Comparison of ENCODE assay signal across 19 cellular contexts in the genomic region with DNA sequence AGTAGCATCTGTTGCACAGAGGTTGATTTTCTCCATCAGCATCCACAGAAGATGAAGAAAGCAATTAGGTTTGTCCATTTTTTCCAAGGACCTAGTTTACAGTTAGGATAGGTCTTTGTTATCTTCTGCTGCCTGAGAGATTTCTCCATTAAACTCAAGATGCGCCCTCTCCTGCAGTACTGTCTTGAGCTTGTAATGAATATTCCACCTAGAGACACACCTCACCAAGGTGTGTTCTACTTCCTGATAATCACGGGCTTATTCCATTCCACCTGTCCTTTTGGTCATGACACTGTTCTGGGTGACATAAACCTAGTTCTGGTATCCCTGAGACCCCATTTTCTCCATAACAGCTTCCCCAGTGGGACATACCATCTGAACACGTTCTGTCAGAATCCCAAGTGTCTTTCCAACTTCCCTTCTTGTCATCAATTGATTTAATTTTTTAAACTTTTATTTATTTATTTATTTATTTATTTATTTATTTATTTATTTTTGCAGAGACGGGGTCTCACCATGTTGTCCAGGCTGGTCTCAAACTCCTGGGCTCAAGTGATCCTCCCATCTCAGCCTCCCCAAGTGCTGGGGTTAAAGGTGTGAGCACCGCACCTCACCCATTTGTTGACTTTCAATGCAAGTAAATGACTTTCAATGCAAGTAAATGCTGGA.
A peak's percentile ranks its signal among the peaks of the same experiment; 100 is the strongest.
DNase-seq lines count a peak whose midpoint lies in the region; ATAC-seq, FAIRE-seq and TF ChIP-seq lines count a peak whose summit lies in the region.
"Had no signal": no experiment of that assay in that cellular context is flagged by ENCODE, and none has a peak within 500 bp of the region (broad histone marks: within the 10 kb centered on the region; RNA-seq: fewer than 3 reads in every experiment).

No MANE protein-coding gene starts in this region.

- 0 out of 2 replicates have a peak overlapping the region, but pooled peaks have one; percentile 93 for H3K4me3 Mint-ChIP-seq in WTC11
- H3K4me3 Mint-ChIP-seq: B cell; CD8-positive, alpha-beta T cell; H9; IgD-negative memory B cell had no signal

- no peak overlapping the region for H3K9ac ChIP-seq in smooth muscle cell (ENCODE audit: low read depth)
- H3K9ac ChIP-seq: BLaER1 treated with 17β-estradiol and CSF1 and Interleukin-3, amounts not matched to agents 10 nM and 100 nM had no signal

- no peak overlapping the region for H2AFZ ChIP-seq in smooth muscle cell (ENCODE audit: low read depth)

- TF ChIP-seq RAD21 in A549 (conservative IDR thresholded peaks at IDR 0.05 in 1 of 2, IDR thresholded peaks at IDR 0.05 in 1 of 2) = no peak

- H3K9me3 Mint-ChIP-seq in WTC11 = no peaks in the 10 kb centered on the region
- H3K9me3 Mint-ChIP-seq: CD8-positive, alpha-beta T cell; H9 had no signal

- no peak overlapping the region for H3K27ac ChIP-seq in A549
- no peak overlapping the region for H3K27ac ChIP-seq in HEK293 (ENCODE audit: extremely low read depth, low read depth, low read length)
- H3K27ac ChIP-seq in smooth muscle cell (ENCODE audit: low read depth) = no peak overlapping the region
- H3K27ac ChIP-seq: BLaER1 treated with 17β-estradiol and CSF1 and Interleukin-3, amounts not matched to agents 10 nM and 100 nM had no signal

- H3K27me3 Mint-ChIP-seq in WTC11 (ENCODE audit: low read depth) = no peaks in the 10 kb centered on the region
- H3K27me3 Mint-ChIP-seq: B cell had no signal

- CTCF ChIA-PET in A549 (lab: Yijun Ruan, JAX) = no interaction called here
- CTCF ChIA-PET in HEK293 (lab: Yijun Ruan, JAX) = no interaction called here
- CTCF ChIA-PET in WTC11 (lab: Charles Lee) = no interaction called here
- CTCF ChIA-PET in GM10248 (lab: Yijun Ruan, JAX) = interaction anchor here (1.1 kb wide), 1 partner anchor 12 kb away, joined by 4 read pairs; no protein-coding TSS in a partner anchor

- FAIRE-seq in A549 (lab: Jason Lieb, UNC) = no peak
- FAIRE-seq: HTR-8/SVneo had no signal

- DNase-seq in A549 (ENCODE audit: low read depth in 1 of 2, low spot score in 1 of 2) (no peak), WTC11 (ENCODE audit: low spot score) (no peak), smooth muscle cell (lab: John Stamatoyannopoulos, UW; ENCODE audit: unreplicated experiment) (no peak), GM10248 (ENCODE audit: extremely low spot score) (no peak), NOMO-1 (lab: John Stamatoyannopoulos, UW; ENCODE audit: unreplicated experiment in 2 of 2) (no peak)
- DNase-seq in activated CD4-positive, CD25-positive, alpha-beta regulatory T cell treated with anti-CD3 and anti-CD28 coated beads, Interleukin-2, amount 50 U/mL, for 72 hours = no peak
- DNase-seq: 8988T; CD8-positive, alpha-beta T cell; DMS 273 treated with DMSO at 0.1 percent for 48 hours; DND-41; EL; GOT3; H9; KBM-7 had no signal

- POLR2A ChIA-PET in A549 (lab: Yijun Ruan, JAX) = no interaction called here
- POLR2A ChIA-PET in HEK293 (lab: Yijun Ruan, JAX) = no interaction called here
- POLR2A ChIA-PET in WTC11 (lab: Charles Lee) = no interaction called here
- POLR2A ChIA-PET in GM10248 (lab: Yijun Ruan, JAX) = no interaction called here

- no peaks in the 10 kb centered on the region for H4K20me1 ChIP-seq in smooth muscle cell (ENCODE audit: low read depth)
- H4K20me1 ChIP-seq: BLaER1 treated with 17β-estradiol and CSF1 and Interleukin-3, amounts not matched to agents 10 nM and 100 nM had no signal

- TF ChIP-seq CTCF in A549 (IDR thresholded peaks at IDR 0.05) (no peak), HEK293 (tag by site-specific recombination; IDR thresholded peaks at IDR 0.05) (no peak), WTC11 (IDR thresholded peaks at IDR 0.05) (no peak), smooth muscle cell (IDR thresholded peaks at IDR 0.05; ENCODE audit: borderline replicate concordance, insufficient read depth, poor library complexity, severe bottlenecking) (no peak), GM10248 (IDR thresholded peaks at IDR 0.05; ENCODE audit: control extremely low read depth, extremely low read depth, low read depth, missing control alignments) (no peak)

- ATAC-seq in A549 = no peak
- ATAC-seq in WTC11 = no peak
- ATAC-seq: CD8-positive, alpha-beta T cell had no signal

- H3K36me3 Mint-ChIP-seq in WTC11 = peaks cover 52% of the 10 kb centered on the region
- H3K36me3 Mint-ChIP-seq: CD8-positive, alpha-beta T cell; IgD-negative memory B cell had no signal

- H3K4me2 ChIP-seq in A549 (no peak overlapping the region), smooth muscle cell (peak overlapping the region; percentile 46)
- H3K4me2 ChIP-seq: BLaER1 treated with 17β-estradiol and CSF1 and Interleukin-3, amounts not matched to agents 10 nM and 100 nM had no signal

- H3K27ac Mint-ChIP-seq in WTC11 = peak overlapping the region; percentile 84
- H3K27ac Mint-ChIP-seq: B cell; CD8-positive, alpha-beta T cell; IgD-negative memory B cell had no signal

- H3K4me3 ChIP-seq in A549 (no peak overlapping the region), HEK293 (ENCODE audit: low read depth, low read length) (no peak overlapping the region), smooth muscle cell (no peak overlapping the region)
- H3K4me3 ChIP-seq: BLaER1 treated with 17β-estradiol and CSF1 and Interleukin-3, amounts not matched to agents 10 nM and 100 nM had no signal

- H3K36me3 ChIP-seq in HEK293 (ENCODE audit: control insufficient read depth in 2 of 2, insufficient read depth in 1 of 2, low read length in 2 of 2) = no peaks in the 10 kb centered on the region
- no peaks in the 10 kb centered on the region for H3K36me3 ChIP-seq in smooth muscle cell (ENCODE audit: low read depth)
- H3K36me3 ChIP-seq: BLaER1 treated with 17β-estradiol and CSF1 and Interleukin-3, amounts not matched to agents 10 nM and 100 nM had no signal

- TF ChIP-seq EP300 in A549 (IDR thresholded peaks at IDR 0.05) = no peak

- H3K27me3 ChIP-seq in smooth muscle cell (ENCODE audit: low read depth) = peaks cover 9% of the 10 kb centered on the region
- H3K27me3 ChIP-seq: BLaER1 treated with 17β-estradiol and CSF1 and Interleukin-3, amounts not matched to agents 10 nM and 100 nM had no signal

- TF ChIP-seq POLR2A in A549 (IDR thresholded peaks at IDR 0.05; ENCODE audit: low read length) = no peak

- no peaks in the 10 kb centered on the region for H3K9me3 ChIP-seq in A549
- H3K9me3 ChIP-seq in HEK293 (ENCODE audit: control insufficient read depth, insufficient read depth, low read depth, low read length) = no peaks in the 10 kb centered on the region
- no peaks in the 10 kb centered on the region for H3K9me3 ChIP-seq in smooth muscle cell (replicated peaks; ENCODE audit: low read depth)
- H3K9me3 ChIP-seq: BLaER1 treated with 17β-estradiol and CSF1 and Interleukin-3, amounts not matched to agents 10 nM and 100 nM had no signal

- no peaks in the 10 kb centered on the region for H3K79me2 ChIP-seq in smooth muscle cell (ENCODE audit: low read depth)

- 44% methylated on average over 5 of the region's 5 CpGs for WGBS in A549 (ENCODE audit: missing lambda C conversion rate)
- 92% methylated on average over 5 of the region's 5 CpGs for WGBS in smooth muscle cell (ENCODE audit: low lambda C conversion rate)

- no peaks in the 10 kb centered on the region for H3F3A ChIP-seq in smooth muscle cell (ENCODE audit: low read depth)

- peaks cover 78% of the 10 kb centered on the region for H3K4me1 Mint-ChIP-seq in WTC11
- H3K4me1 Mint-ChIP-seq: B cell had no signal

- H3K4me1 ChIP-seq in A549 (no peaks in the 10 kb centered on the region), HEK293 (ENCODE audit: control insufficient read depth, insufficient read depth, low read length) (no peaks in the 10 kb centered on the region), smooth muscle cell (ENCODE audit: low read depth) (peaks cover 14% of the 10 kb centered on the region)
- H3K4me1 ChIP-seq: BLaER1 treated with 17β-estradiol and CSF1 and Interleukin-3, amounts not matched to agents 10 nM and 100 nM had no signal

TF ChIP-seq in A549, 52 proteins besides CTCF, POLR2A, EP300 and RAD21:
- TF ChIP-seq, protein P1, sequence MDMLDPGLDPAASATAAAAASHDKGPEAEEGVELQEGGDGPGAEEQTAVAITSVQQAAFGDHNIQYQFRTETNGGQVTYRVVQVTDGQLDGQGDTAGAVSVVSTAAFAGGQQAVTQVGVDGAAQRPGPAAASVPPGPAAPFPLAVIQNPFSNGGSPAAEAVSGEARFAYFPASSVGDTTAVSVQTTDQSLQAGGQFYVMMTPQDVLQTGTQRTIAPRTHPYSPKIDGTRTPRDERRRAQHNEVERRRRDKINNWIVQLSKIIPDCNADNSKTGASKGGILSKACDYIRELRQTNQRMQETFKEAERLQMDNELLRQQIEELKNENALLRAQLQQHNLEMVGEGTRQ (IDR thresholded peaks at IDR 0.05) = no peak
- peak; percentile 56 for TF ChIP-seq ZC3H11A (IDR thresholded peaks at IDR 0.05)
- TF ChIP-seq CBX8 (IDR thresholded peaks at IDR 0.05) = no peak
- no peak for TF ChIP-seq NR3C1 (IDR thresholded peaks at IDR 0.05)

TF ChIP-seq in HEK293, 187 proteins besides CTCF, POLR2A, EP300 and RAD21 (continues in another document):
- TF ChIP-seq, protein P2, sequence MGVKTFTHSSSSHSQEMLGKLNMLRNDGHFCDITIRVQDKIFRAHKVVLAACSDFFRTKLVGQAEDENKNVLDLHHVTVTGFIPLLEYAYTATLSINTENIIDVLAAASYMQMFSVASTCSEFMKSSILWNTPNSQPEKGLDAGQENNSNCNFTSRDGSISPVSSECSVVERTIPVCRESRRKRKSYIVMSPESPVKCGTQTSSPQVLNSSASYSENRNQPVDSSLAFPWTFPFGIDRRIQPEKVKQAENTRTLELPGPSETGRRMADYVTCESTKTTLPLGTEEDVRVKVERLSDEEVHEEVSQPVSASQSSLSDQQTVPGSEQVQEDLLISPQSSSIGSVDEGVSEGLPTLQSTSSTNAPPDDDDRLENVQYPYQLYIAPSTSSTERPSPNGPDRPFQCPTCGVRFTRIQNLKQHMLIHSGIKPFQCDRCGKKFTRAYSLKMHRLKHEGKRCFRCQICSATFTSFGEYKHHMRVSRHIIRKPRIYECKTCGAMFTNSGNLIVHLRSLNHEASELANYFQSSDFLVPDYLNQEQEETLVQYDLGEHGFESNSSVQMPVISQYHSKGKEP (tag by site-specific recombination; IDR thresholded peaks at IDR 0.05) = no peak
- TF ChIP-seq ZNF140 (tag by site-specific recombination; IDR thresholded peaks at IDR 0.05) = peak; percentile 75; the same call in 1 of the 2 replicates

TF ChIP-seq in WTC11, 78 proteins besides CTCF, POLR2A, EP300 and RAD21 (continues in another document):
- no peak for TF ChIP-seq NR1H2 (CRISPR knock-in tag; IDR thresholded peaks at IDR 0.05)
- no peak for TF ChIP-seq GABPB1 (CRISPR knock-in tag; IDR thresholded peaks at IDR 0.05)
- no peak for TF ChIP-seq ZNF232 (CRISPR knock-in tag; IDR thresholded peaks at IDR 0.05)
- peak; percentile 43; the same call in 1 of the 2 replicates for TF ChIP-seq ZNF121 (CRISPR knock-in tag; IDR thresholded peaks at IDR 0.05)
